Comparison of ENCODE assay signal across 8 cellular contexts in the genomic region with DNA sequence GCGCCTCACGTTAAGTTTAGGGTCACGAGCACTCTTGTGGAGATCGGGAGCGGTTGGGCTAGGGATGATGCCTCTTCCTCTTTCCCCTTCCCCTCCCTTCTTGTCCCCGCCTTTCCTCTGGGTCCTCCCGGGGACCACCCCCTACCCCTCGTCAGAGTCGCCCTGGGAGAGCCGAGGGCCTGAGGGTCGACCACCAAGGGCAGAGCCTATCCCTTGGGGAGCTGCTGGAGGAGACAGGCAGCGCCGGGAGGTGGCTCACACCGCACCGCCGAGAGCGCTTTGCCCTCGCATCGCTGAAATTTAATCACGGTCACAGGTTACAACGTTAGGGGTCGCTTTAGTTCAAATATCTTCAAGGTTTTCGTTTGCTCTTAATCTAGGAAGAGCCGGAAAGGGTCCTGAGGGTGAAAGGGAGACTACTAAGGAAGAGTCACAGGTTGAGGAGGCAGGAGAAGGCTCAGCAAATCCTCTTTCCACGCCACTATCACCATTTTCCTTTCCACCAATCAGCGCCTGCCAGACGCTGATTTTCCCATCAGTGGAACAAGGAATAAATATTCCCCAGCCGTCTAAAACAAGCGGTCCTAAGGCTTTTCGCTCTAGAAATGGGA. TPM values are rescaled to one million over a fixed set of nuclear protein-coding genes. Genes with fewer than 3 reads are reported as not detected.
DNase-seq lines count a peak whose midpoint lies in the region; ATAC-seq and TF ChIP-seq lines count a peak whose summit lies in the region.

No MANE protein-coding gene starts in this region.

- DNase-seq in NCI-H2081 (lab: John Stamatoyannopoulos, UW) (peak; percentile 11 to 46), NCI-H2081 treated with DMSO at 0.1 percent for 48 hours (lab: John Stamatoyannopoulos, UW) (no peak), HuH-7 (ENCODE audit: low spot score) (peak; percentile 20), epithelial cell of esophagus (ENCODE audit: low read depth) (peak; percentile 70), mesendoderm (peak; percentile 72), thyroid gland (peak; percentile 25 to 27)
- peak; percentile 32 for DNase-seq in activated CD4-positive, CD25-positive, alpha-beta regulatory T cell treated with anti-CD3 and anti-CD28 coated beads, Interleukin-2, amount 50 U/mL, for 72 hours

- H4K8ac ChIP-seq in mesendoderm (ENCODE audit: low read depth, low read length): no peak overlapping the region

- TF ChIP-seq POLR2A in thyroid gland (IDR thresholded peaks at IDR 0.05): no peak

- peak overlapping the region; percentile 76 for H3K4me3 ChIP-seq in epithelial cell of esophagus (ENCODE audit: low read length)
- peak overlapping the region; percentile 70 for H3K4me3 ChIP-seq in mesendoderm (ENCODE audit: low read length)
- peak overlapping the region; percentile 15 to 86 (median 67) for H3K4me3 ChIP-seq in thyroid gland (replicated peaks in 1 of 3)

- H4K5ac ChIP-seq in mesendoderm (ENCODE audit: low read length): no peak overlapping the region

- H3K27ac ChIP-seq in mesendoderm (ENCODE audit: low read depth, low read length) (peak overlapping the region; percentile 49), thyroid gland (peak overlapping the region in 2 of 3 donors; percentile 40 to 47)

- peak overlapping the region; percentile 41 for H2BK5ac ChIP-seq in mesendoderm (ENCODE audit: low read length)

- H3K27me3 ChIP-seq in mesendoderm (ENCODE audit: insufficient read depth, low read length, poor library complexity) (peaks cover 1% of the 10 kb centered on the region), thyroid gland (no peaks in the 10 kb centered on the region)

- H3K9me3 ChIP-seq in thyroid gland: no peaks in the 10 kb centered on the region

- no peak overlapping the region for H2AK5ac ChIP-seq in mesendoderm (ENCODE audit: low read length)

- H3K23ac ChIP-seq in mesendoderm (ENCODE audit: low read length): no peak overlapping the region

- no peak overlapping the region for H2BK120ac ChIP-seq in mesendoderm (ENCODE audit: low read depth, low read length)

- H3K9ac ChIP-seq in mesendoderm (ENCODE audit: low read length): peak overlapping the region; percentile 69

- no peak overlapping the region for H3K4ac ChIP-seq in mesendoderm (ENCODE audit: low read depth, low read length)

- H3K36me3 ChIP-seq in mesendoderm (ENCODE audit: control insufficient read depth, insufficient read depth, low read length) (no peaks in the 10 kb centered on the region), thyroid gland (no peaks in the 10 kb centered on the region)

- intact Hi-C loops in thyroid gland (cut with DNase I): no loop called here

- no peak for ATAC-seq in GM21381 (IDR thresholded peaks at IDR 0.05; ENCODE audit: unreplicated experiment)

- peak overlapping the region; percentile 88 for H3K56ac ChIP-seq in mesendoderm (ENCODE audit: low read length)

- no peaks in the 10 kb centered on the region for H3K79me1 ChIP-seq in mesendoderm (ENCODE audit: low read length)

- H3K79me2 ChIP-seq in mesendoderm (ENCODE audit: control insufficient read depth, insufficient read depth, low read length): no peaks in the 10 kb centered on the region

- H2BK15ac ChIP-seq in mesendoderm (replicated peaks; ENCODE audit: low read depth): no peak overlapping the region

- peak; percentile 8 for TF ChIP-seq CTCF in epithelial cell of esophagus (IDR thresholded peaks at IDR 0.05; ENCODE audit: insufficient read depth, low read depth, low read length, missing control alignments)
- peak in 2 of 6 experiments; percentile 8 to 12 for TF ChIP-seq CTCF in thyroid gland (IDR thresholded peaks at IDR 0.05)

- H3K4me1 ChIP-seq in mesendoderm (ENCODE audit: control insufficient read depth, low read depth, low read length) (no peaks in the 10 kb centered on the region), thyroid gland (peaks cover 3 to 5% of the 10 kb centered on the region in 2 donors)

- no peak overlapping the region for H3K18ac ChIP-seq in mesendoderm (ENCODE audit: low read length)

- peak overlapping the region; percentile 74 for H3K4me2 ChIP-seq in mesendoderm (ENCODE audit: low read length)

- no CpG with 5 or more reads among the region's 30 CpGs for WGBS in mesendoderm (ENCODE audit: extremely low coverage, insufficient coverage, low lambda C conversion rate)
- 1 to 2% methylated on average over 29 to 30 of the region's 30 CpGs for WGBS in thyroid gland, 2 donors

RNA-seq across cellular contexts. Expression of gene SNCA, which starts 0.5 kb away (rescaled TPM):
- polyA plus RNA-seq in mesendoderm (2013, experiment 1 of 2): 6.3 TPM
- polyA plus RNA-seq in mesendoderm (2013, experiment 2 of 2): 7.6 TPM
- total RNA-seq in thyroid gland: 10 to 100 TPM in 3 of 4 donors, 1 to 10 TPM in 1; 5.3 to 22.7 (median 15.0) TPM

RNA-seq across cellular contexts. Expression of gene MMRN1, which starts 57.2 kb away (rescaled TPM):
- not detected for polyA plus RNA-seq in mesendoderm (2013, experiment 1 of 2)
- polyA plus RNA-seq in mesendoderm (2013, experiment 2 of 2): not detected
- total RNA-seq in thyroid gland: 100 to 1,000 TPM; 111 to 689 (median 241) TPM
